ENCODE assay signal across 8 cellular contexts in genomic region chr16:23863511-23864422, GRCh38. TPM values are rescaled to one million over a fixed set of nuclear protein-coding genes. Genes with fewer than 3 reads are reported as not detected.
DNase-seq lines count a peak whose midpoint lies in the region; ATAC-seq and TF ChIP-seq lines count a peak whose summit lies in the region.

No MANE protein-coding gene starts in this region.

- H3K23ac ChIP-seq in mesenchymal stem cell (ENCODE audit: low read length in 2 of 2) = no peak overlapping the region

- H3K14ac ChIP-seq in mesenchymal stem cell (ENCODE audit: low read length in 2 of 2) = no peak overlapping the region

- TF ChIP-seq POLR2A in gastroesophageal sphincter (IDR thresholded peaks at IDR 0.05) = no peak

- H3K36me3 ChIP-seq in gastroesophageal sphincter (no peaks in the 10 kb centered on the region), mesenchymal stem cell (ENCODE audit: control insufficient read depth in 1 of 2, insufficient read depth in 2 of 2, low read depth in 1 of 2, low read length in 2 of 2) (no peaks in the 10 kb centered on the region)

- peak; percentile 73 for ATAC-seq in GM21447 (IDR thresholded peaks at IDR 0.05; ENCODE audit: unreplicated experiment)
- ATAC-seq in gastroesophageal sphincter = no peak

- peak; percentile 74 for DNase-seq in Jurkat, Clone E6-1 (ENCODE audit: low read depth, low spot score)
- DNase-seq in coronary artery (ENCODE audit: low spot score) = no peak
- no peak for DNase-seq in occipital lobe (lab: John Stamatoyannopoulos, UW)
- DNase-seq in NCI-H1048 (lab: John Stamatoyannopoulos, UW) = no peak
- no peak for DNase-seq in mesenchymal stem cell

- no peak overlapping the region for H3K4ac ChIP-seq in mesenchymal stem cell (ENCODE audit: low read depth in 1 of 2, low read length in 2 of 2)

- H2BK5ac ChIP-seq in mesenchymal stem cell (ENCODE audit: low read depth, low read length, poor library complexity, severe bottlenecking) = no peak overlapping the region

- no peak overlapping the region for H2BK15ac ChIP-seq in mesenchymal stem cell (ENCODE audit: low read depth, poor library complexity, severe bottlenecking)

- 38 to 42% methylated on average over 9 to 12 of the region's 12 CpGs for WGBS in gastroesophageal sphincter (ENCODE audit: low coverage in 1 of 2), 2 donors
- WGBS in mesenchymal stem cell = 65% methylated on average over 9 of the region's 12 CpGs

- H3K27me3 ChIP-seq in gastroesophageal sphincter = peaks cover 4% of the 10 kb centered on the region
- peaks cover 0 to 20% of the 10 kb centered on the region in 2 experiments for H3K27me3 ChIP-seq in mesenchymal stem cell (ENCODE audit: control insufficient read depth in 1 of 2, insufficient read depth in 1 of 2, low read length in 2 of 2)

- no peak for TF ChIP-seq EP300 in gastroesophageal sphincter (IDR thresholded peaks at IDR 0.05)

- no peaks in the 10 kb centered on the region for H3K9me3 ChIP-seq in gastroesophageal sphincter
- no peaks in the 10 kb centered on the region for H3K9me3 ChIP-seq in mesenchymal stem cell (ENCODE audit: control insufficient read depth, low read length)

- H3K4me1 ChIP-seq in gastroesophageal sphincter = peaks cover 0 to 7% (median 0%) of the 10 kb centered on the region in 3 donors
- H3K4me1 ChIP-seq in mesenchymal stem cell (ENCODE audit: control insufficient read depth, insufficient read depth, low read depth, low read length) = no peaks in the 10 kb centered on the region

- no peak overlapping the region for H4K8ac ChIP-seq in mesenchymal stem cell (ENCODE audit: low read length)

- no peak for TF ChIP-seq CTCF in GM12875 (IDR thresholded peaks at IDR 0.05; ENCODE audit: borderline replicate concordance, insufficient read depth, low read depth, low read length)
- no peak for TF ChIP-seq CTCF in coronary artery (IDR thresholded peaks at IDR 0.05)
- no peak for TF ChIP-seq CTCF in gastroesophageal sphincter (IDR thresholded peaks at IDR 0.05)

- H3K4me3 ChIP-seq in GM12875 (ENCODE audit: low read depth, low read length) = peak overlapping the region; percentile 21
- peak overlapping the region; percentile 54 for H3K4me3 ChIP-seq in Jurkat, Clone E6-1 (ENCODE audit: low read length)
- peak overlapping the region; percentile 52 for H3K4me3 ChIP-seq in coronary artery
- H3K4me3 ChIP-seq in gastroesophageal sphincter = peak overlapping the region in 1 of 2 donors; percentile 21
- no peak overlapping the region for H3K4me3 ChIP-seq in mesenchymal stem cell (ENCODE audit: insufficient read depth in 1 of 2, low read depth in 1 of 2, low read length in 2 of 2)

- no peak overlapping the region for H4K91ac ChIP-seq in mesenchymal stem cell (ENCODE audit: low read length)

- H3K18ac ChIP-seq in mesenchymal stem cell (ENCODE audit: low read depth in 1 of 2, low read length in 2 of 2) = no peak overlapping the region

- H3K27ac ChIP-seq in coronary artery (peak overlapping the region in 1 of 2 donors; percentile 45), gastroesophageal sphincter (peak overlapping the region in 2 of 4 donors; percentile 18 to 38), mesenchymal stem cell (ENCODE audit: low read length, poor library complexity, severe bottlenecking) (no peak overlapping the region)

- H3K9ac ChIP-seq in mesenchymal stem cell (ENCODE audit: low read length) = no peak overlapping the region

- H2BK120ac ChIP-seq in mesenchymal stem cell (ENCODE audit: low read depth, low read length) = no peak overlapping the region

- no peak overlapping the region for H3K4me2 ChIP-seq in mesenchymal stem cell (ENCODE audit: low read length, poor library complexity, severe bottlenecking)

- H2AFZ ChIP-seq in mesenchymal stem cell (ENCODE audit: low read depth, low read length) = no peak overlapping the region

- no peak overlapping the region for H2AK5ac ChIP-seq in mesenchymal stem cell (ENCODE audit: low read length, severe bottlenecking)

- H2BK12ac ChIP-seq in mesenchymal stem cell (ENCODE audit: low read length in 2 of 2) = no peak overlapping the region

- no peaks in the 10 kb centered on the region for H3K79me1 ChIP-seq in mesenchymal stem cell (replicated peaks; ENCODE audit: low read length, poor library complexity, severe bottlenecking)

RNA-seq across cellular contexts. Expression of gene PRKCB, which starts 28.0 kb away (rescaled TPM):
- 44.5 TPM for polyA plus RNA-seq in Jurkat, Clone E6-1 (2012; ENCODE audit: insufficient read depth, insufficient read length)
- 59.0 TPM for total RNA-seq in occipital lobe
- 10 to 100 TPM; 10.7 to 23.9 (median 18.2) TPM for total RNA-seq in gastroesophageal sphincter
- not detected for polyA plus RNA-seq in mesenchymal stem cell (2013, experiment 1 of 2)
- polyA plus RNA-seq in mesenchymal stem cell (2013, experiment 2 of 2) = not detected

Comparison
In these comparisons a context has a peak if more than half of its experiments do, and no peak if none do; other contexts are left out.
1. H3K4me3 ChIP-seq: peak in GM12875 (single experiment), Jurkat, Clone E6-1 (single experiment) and coronary artery (single experiment); none in mesenchymal stem cell (0 of 2).